In genomic region chr1:17920881-17921635, GRCh38 we compare ENCODE assay signal across 1 cellular context.
TF ChIP-seq lines count a peak whose summit lies in the region.

No MANE protein-coding gene starts in this region.

TF ChIP-seq in WTC11, 78 proteins besides CTCF, POLR2A, EP300 and RAD21 (continued from another document):
- no peak for TF ChIP-seq FOXP4 (CRISPR knock-in tag; IDR thresholded peaks at IDR 0.05)
- no peak for TF ChIP-seq TP53 (CRISPR knock-in tag; IDR thresholded peaks at IDR 0.05)
- TF ChIP-seq FOXJ3 (CRISPR knock-in tag; IDR thresholded peaks at IDR 0.05; ENCODE audit: borderline replicate concordance) = no peak
- no peak for TF ChIP-seq ZNF396 (CRISPR knock-in tag; IDR thresholded peaks at IDR 0.05; ENCODE audit: borderline replicate concordance)
